In genomic region chr22:44412136-44412731, GRCh38 we compare ENCODE assay signal across 1 cellular context.
TF ChIP-seq lines count a peak whose summit lies in the region.

No MANE protein-coding gene starts in this region.

TF ChIP-seq in GM23338, 12 proteins besides CTCF, POLR2A, EP300 and RAD21 (continued from another document):
- TF ChIP-seq ZNF462 (CRISPR knock-in tag; IDR thresholded peaks at IDR 0.05) (no peak), ZNF114 (CRISPR knock-in tag; IDR thresholded peaks at IDR 0.05) (no peak), ETS1 (IDR thresholded peaks at IDR 0.05) (no peak), CREB1 (CRISPR knock-in tag; IDR thresholded peaks at IDR 0.05; ENCODE audit: low read depth) (no peak), STAT1 (IDR thresholded peaks at IDR 0.05; ENCODE audit: unreplicated experiment) (no peak), POLR2AphosphoS5 (IDR thresholded peaks at IDR 0.05; ENCODE audit: low read depth) (no peak)
